ENCODE assay signal across 18 cellular contexts in genomic region chr12:82325540-82326336, GRCh38. TPM values are rescaled to one million over a fixed set of nuclear protein-coding genes. Genes with fewer than 3 reads are reported as not detected.
DNase-seq lines count a peak whose midpoint lies in the region; ATAC-seq and TF ChIP-seq lines count a peak whose summit lies in the region.
"Had no signal": no experiment of that assay in that cellular context is flagged by ENCODE, and none has a peak within 500 bp of the region (broad histone marks: within the 10 kb centered on the region; RNA-seq: fewer than 3 reads in every experiment).

No MANE protein-coding gene starts in this region.

- H4K20me1 ChIP-seq in HCT116 (ENCODE audit: insufficient read depth): no peaks in the 10 kb centered on the region

- H3K4me1 ChIP-seq in HCT116 (ENCODE audit: control insufficient read depth in 1 of 2, insufficient read depth in 2 of 2, low read length in 2 of 2) (no peaks in the 10 kb centered on the region), neuron (ENCODE audit: insufficient read depth, low read length) (peaks cover 17% of the 10 kb centered on the region)
- H3K4me1 ChIP-seq: Peyer's patch had no signal

- no peaks in the 10 kb centered on the region for H3K36me3 ChIP-seq in HCT116 (ENCODE audit: control insufficient read depth in 1 of 2, insufficient read depth in 2 of 2, low read length in 2 of 2)
- no peaks in the 10 kb centered on the region for H3K36me3 ChIP-seq in SK-N-MC (ENCODE audit: insufficient read depth, low read length)
- no peaks in the 10 kb centered on the region for H3K36me3 ChIP-seq in neuron (ENCODE audit: insufficient read depth, low read length)
- H3K36me3 ChIP-seq: MG63, Peyer's patch had no signal

- H3K9me3 ChIP-seq in HCT116 (ENCODE audit: control insufficient read depth in 1 of 2, insufficient read depth in 1 of 2, low read depth in 1 of 2, low read length in 2 of 2) (no peaks in the 10 kb centered on the region), SK-N-MC (ENCODE audit: low read depth, low read length) (no peaks in the 10 kb centered on the region), neuron (ENCODE audit: low read length) (no peaks in the 10 kb centered on the region)
- H3K9me3 ChIP-seq: MG63, Peyer's patch had no signal

- intact Hi-C loops in HCT116 (cut with micrococcal nuclease): no loop called here

- ATAC-seq in HCT116: no peak
- ATAC-seq: SK-N-SH treated with all-trans-retinoic acid at 6 μM for 48 hours had no signal

- TF ChIP-seq RAD21 in HCT116 (IDR thresholded peaks at IDR 0.05; ENCODE audit: low read depth): no peak

- H3K4me2 ChIP-seq in HCT116 (ENCODE audit: low read length): no peak overlapping the region

- no peaks in the 10 kb centered on the region for H3K27me3 ChIP-seq in HCT116 (ENCODE audit: insufficient read depth, low read length)
- no peaks in the 10 kb centered on the region for H3K27me3 ChIP-seq in neuron (ENCODE audit: insufficient read depth, low read length)
- H3K27me3 ChIP-seq: MG63, Peyer's patch had no signal

- peak overlapping the region; percentile 50 for H2AFZ ChIP-seq in HCT116 (ENCODE audit: low read depth, low read length, poor library complexity, severe bottlenecking)
- peak overlapping the region; percentile 26 for H2AFZ ChIP-seq in neuron (ENCODE audit: low read depth, low read length)
- H2AFZ ChIP-seq: GM23248 had no signal

- no peak for TF ChIP-seq CTCF in HCT116 (IDR thresholded peaks at IDR 0.05 in 2 of 3, conservative IDR thresholded peaks at IDR 0.05 in 1 of 3; ENCODE audit: borderline replicate concordance in 1 of 3, insufficient read depth in 1 of 3, low read depth in 2 of 3, low read length in 2 of 3)

- no peaks in the 10 kb centered on the region for H3K79me2 ChIP-seq in HCT116 (ENCODE audit: insufficient read depth, low read length)

- POLR2A ChIA-PET in HCT116 (lab: Charles Lee): no interaction called here

- CTCF ChIA-PET in HCT116 (lab: Charles Lee): no interaction called here

- TF ChIP-seq POLR2A in HCT116 (IDR thresholded peaks at IDR 0.05; ENCODE audit: borderline replicate concordance, extremely low read depth, insufficient read depth, insufficient read length): no peak

- H3K27ac ChIP-seq in HCT116 (ENCODE audit: low read depth, low read length): no peak overlapping the region
- H3K27ac ChIP-seq in SK-N-MC: peak overlapping the region; percentile 72
- H3K27ac ChIP-seq: GM23248, Peyer's patch had no signal

- RAD21 ChIA-PET in HCT116 (lab: Charles Lee; ENCODE audit: low non-redundant PET in 1 of 2, low total read pairs in 2 of 2, uncharacterized antibody in 2 of 2, unreplicated experiment in 2 of 2): no interaction called here

- peak; percentile 27 for DNase-seq in NCI-H2227 treated with DMSO at 0.1 percent for 48 hours (lab: John Stamatoyannopoulos, UW)
- no peak for DNase-seq in NCI-H2227 (lab: John Stamatoyannopoulos, UW; ENCODE audit: unreplicated experiment)
- DNase-seq in HCT116 (ENCODE audit: low read depth, low spot score): no peak
- DNase-seq in SK-N-MC (ENCODE audit: low read depth, low spot score): no peak
- DNase-seq in effector CD4-positive, alpha-beta T cell: no peak
- DNase-seq in Kasumi-1 (lab: John Stamatoyannopoulos, UW): no peak
- DNase-seq: GDM1; GM23248; IMR-90; MG63; NCI-H1105; NCI-H510A treated with DMSO at 0.1 percent for 48 hours; NK-92 treated with Interleukin-12 subunit alpha and Interleukin-12 subunit beta, amount 100 ng/mL, for 24 hours; Peyer's patch; T-helper 1 cell; T-helper 9 cell had no signal

- H3K4me3 ChIP-seq in HCT116 (replicated peaks in 1 of 2; ENCODE audit: low read depth in 1 of 2, low read length in 2 of 2) (no peak overlapping the region), SK-N-MC (peak overlapping the region; percentile 49), neuron (ENCODE audit: low read length) (no peak overlapping the region)
- H3K4me3 ChIP-seq: GM23248, MG63, Peyer's patch had no signal

- H3K9ac ChIP-seq in HCT116 (ENCODE audit: low read length): no peak overlapping the region
- peak overlapping the region; percentile 2 for H3K9ac ChIP-seq in SK-N-MC (ENCODE audit: insufficient read length)
- H3K9ac ChIP-seq: GM23248 had no signal

- H3K9me2 ChIP-seq in HCT116 (ENCODE audit: insufficient read depth): no peaks in the 10 kb centered on the region

- no TSS peak for BruUV-seq in HCT116 (replicated peaks; lab: Mats Ljungman, UMichigan)

TF ChIP-seq in HCT116, 20 proteins besides CTCF, POLR2A, EP300 and RAD21:
- TF ChIP-seq FOSL1 (IDR thresholded peaks at IDR 0.05; ENCODE audit: low read depth) (no peak), SRF (IDR thresholded peaks at IDR 0.05; ENCODE audit: low read depth) (no peak), ZBTB33 (IDR thresholded peaks at IDR 0.05; ENCODE audit: extremely low read depth, insufficient replicate concordance, low read length) (no peak), TCF7L2 (IDR thresholded peaks at IDR 0.05; ENCODE audit: borderline replicate concordance, extremely low read depth, insufficient read depth, insufficient read length) (no peak), SIN3A (IDR thresholded peaks at IDR 0.05; ENCODE audit: low read depth) (no peak), ZFX (IDR thresholded peaks at IDR 0.05) (no peak), EGR1 (IDR thresholded peaks at IDR 0.05; ENCODE audit: low read depth) (no peak), POLR2AphosphoS5 (IDR thresholded peaks at IDR 0.05; ENCODE audit: low read depth, low read length) (no peak), ZNF274 (IDR thresholded peaks at IDR 0.05; ENCODE audit: low read depth, low read length) (no peak), CBX3 (IDR thresholded peaks at IDR 0.05; ENCODE audit: low read depth) (no peak), JUND (IDR thresholded peaks at IDR 0.05) (no peak), YY1 (IDR thresholded peaks at IDR 0.05; ENCODE audit: extremely low read depth, insufficient replicate concordance, low read depth, low read length) (no peak), ATF3 (IDR thresholded peaks at IDR 0.05) (no peak), SP1 (IDR thresholded peaks at IDR 0.05; ENCODE audit: low read depth) (no peak), EZH2 (IDR thresholded peaks at IDR 0.05) (no peak), MAX (IDR thresholded peaks at IDR 0.05) (no peak), CEBPB (IDR thresholded peaks at IDR 0.05; ENCODE audit: low read depth) (no peak), ELF1 (IDR thresholded peaks at IDR 0.05; ENCODE audit: borderline replicate concordance, low read depth) (no peak), EZH2phosphoT487 (IDR thresholded peaks at IDR 0.05; ENCODE audit: borderline replicate concordance) (no peak)

RNA-seq across cellular contexts. Expression of gene CCDC59, which starts 32.4 kb away (rescaled TPM):
- 76.6 TPM for total RNA-seq in HCT116 (2021; ENCODE audit: unreplicated experiment)
- 54.3 and 85.9 TPM in 2 replicates for polyA plus RNA-seq in HCT116 (2012)

RNA-seq across cellular contexts. Expression of gene METTL25, which starts 32.6 kb away (rescaled TPM):
- total RNA-seq in HCT116 (2021; ENCODE audit: unreplicated experiment): 4.4 TPM
- polyA plus RNA-seq in HCT116 (2012): 1.7 and 2.3 TPM in 2 replicates
